Comparison of ENCODE assay signal across 1 cellular context in the genomic region with DNA sequence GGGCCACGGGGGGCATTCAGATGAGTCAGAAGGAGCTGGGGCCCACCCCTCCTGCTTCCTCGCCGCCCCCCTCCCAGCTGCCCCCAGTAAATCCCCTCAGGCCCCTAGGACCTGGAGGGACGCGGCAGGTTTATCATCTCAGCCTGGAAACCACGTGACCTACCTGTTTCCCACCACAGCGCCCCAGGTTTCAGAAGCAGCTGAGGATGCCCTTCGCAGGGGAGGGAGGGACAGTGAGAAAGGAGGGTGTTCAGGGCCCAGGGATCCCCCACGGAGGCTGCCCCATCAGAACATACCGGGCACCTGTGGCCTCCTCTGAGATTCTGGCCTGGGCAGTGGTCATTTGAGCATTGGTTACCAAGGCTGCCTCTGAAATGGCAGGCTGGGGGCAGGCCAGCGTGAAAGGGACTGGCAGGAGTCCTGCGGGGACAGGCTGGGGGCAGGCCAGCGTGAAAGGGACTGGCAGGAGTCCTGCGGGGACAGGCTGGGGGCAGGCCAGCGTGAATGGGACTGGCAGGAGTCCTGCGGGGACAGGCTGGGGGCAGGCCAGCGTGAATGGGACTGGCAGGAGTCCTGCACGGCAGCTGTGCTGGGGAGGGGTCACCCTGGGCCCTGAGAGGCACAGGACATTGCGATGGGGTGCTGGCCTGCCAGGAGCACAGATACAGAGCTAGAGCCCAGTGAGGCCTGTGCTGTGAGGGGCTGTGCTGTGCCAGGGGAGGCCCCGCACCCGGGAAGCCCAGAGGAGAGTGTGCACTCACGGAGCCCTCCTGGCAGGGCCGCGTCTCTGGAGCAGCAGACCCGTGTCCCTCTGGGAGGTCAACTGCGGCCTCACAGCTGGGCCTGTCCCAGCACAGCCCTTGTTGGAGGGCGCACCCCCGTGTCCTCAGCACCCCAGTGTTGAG.
TF ChIP-seq lines count a peak whose summit lies in the region.

No MANE protein-coding gene starts in this region.

TF ChIP-seq in HepG2, 621 proteins besides CTCF, POLR2A, EP300 and RAD21 (continues in another document):
- TF ChIP-seq SPEN (CRISPR knock-in tag; IDR thresholded peaks at IDR 0.05; ENCODE audit: low read depth) (no peak), KDM4B (CRISPR knock-in tag; IDR thresholded peaks at IDR 0.05) (no peak), ZBTB8A (CRISPR knock-in tag; IDR thresholded peaks at IDR 0.05; ENCODE audit: borderline replicate concordance, low read depth) (0 out of 2 replicates have a peak, but pooled peaks have one; percentile 31), ZNF329 (CRISPR knock-in tag; IDR thresholded peaks at IDR 0.05; ENCODE audit: low read depth) (no peak), ZNF598 (CRISPR knock-in tag; IDR thresholded peaks at IDR 0.05; ENCODE audit: borderline replicate concordance) (no peak), TCF7 (IDR thresholded peaks at IDR 0.05; ENCODE audit: low read depth) (no peak), RFX3 (CRISPR knock-in tag; IDR thresholded peaks at IDR 0.05) (no peak), CCAR2 (optimal IDR thresholded peaks at IDR 0.05; ENCODE audit: low read depth, low read length) (no peak), ZSCAN20 (CRISPR knock-in tag; IDR thresholded peaks at IDR 0.05; ENCODE audit: borderline replicate concordance) (no peak), ZSCAN21 (CRISPR knock-in tag; IDR thresholded peaks at IDR 0.05; ENCODE audit: borderline replicate concordance) (no peak), ZBTB38 (CRISPR knock-in tag; IDR thresholded peaks at IDR 0.05) (peak; percentile 24; the same call in 1 of the 2 replicates), AGO2 (optimal IDR thresholded peaks at IDR 0.05; ENCODE audit: low read depth, low read length) (peak; percentile 13), ZNF256 (CRISPR knock-in tag; conservative IDR thresholded peaks at IDR 0.05) (no peak), RFX1 (IDR thresholded peaks at IDR 0.05) (no peak), RBFOX2 (IDR thresholded peaks at IDR 0.05; ENCODE audit: low read depth, low read length) (peak; percentile 61), PHF21A (CRISPR knock-in tag; IDR thresholded peaks at IDR 0.05) (peak; percentile 27; the same call in 1 of the 2 replicates), ZEB1 (IDR thresholded peaks at IDR 0.05; ENCODE audit: insufficient replicate concordance, low read depth) (no peak), THYN1 (CRISPR knock-in tag; IDR thresholded peaks at IDR 0.05; ENCODE audit: borderline replicate concordance, low read depth) (no peak), SP140L (CRISPR knock-in tag; IDR thresholded peaks at IDR 0.05; ENCODE audit: borderline replicate concordance) (no peak), TOE1 (CRISPR knock-in tag; IDR thresholded peaks at IDR 0.05) (no peak), ZMYM4 (CRISPR knock-in tag; IDR thresholded peaks at IDR 0.05) (no peak), PHF8 (CRISPR knock-in tag; IDR thresholded peaks at IDR 0.05) (no peak), SMYD3 (CRISPR knock-in tag; IDR thresholded peaks at IDR 0.05) (no peak), NFKB2 (CRISPR knock-in tag; IDR thresholded peaks at IDR 0.05; ENCODE audit: borderline replicate concordance) (no peak), KDM5B (CRISPR knock-in tag; IDR thresholded peaks at IDR 0.05; ENCODE audit: borderline replicate concordance) (peak; percentile 51; the same call in 1 of the 2 replicates), NONO (IDR thresholded peaks at IDR 0.05) (no peak), NONO (CRISPR knock-in tag; conservative IDR thresholded peaks at IDR 0.05) (0 out of 2 replicates have a peak, but pooled peaks have one; percentile 29), DNMT1 (CRISPR knock-in tag; IDR thresholded peaks at IDR 0.05) (peak; percentile 55; the same call in 1 of the 2 replicates)
- TF ChIP-seq, protein P1, sequence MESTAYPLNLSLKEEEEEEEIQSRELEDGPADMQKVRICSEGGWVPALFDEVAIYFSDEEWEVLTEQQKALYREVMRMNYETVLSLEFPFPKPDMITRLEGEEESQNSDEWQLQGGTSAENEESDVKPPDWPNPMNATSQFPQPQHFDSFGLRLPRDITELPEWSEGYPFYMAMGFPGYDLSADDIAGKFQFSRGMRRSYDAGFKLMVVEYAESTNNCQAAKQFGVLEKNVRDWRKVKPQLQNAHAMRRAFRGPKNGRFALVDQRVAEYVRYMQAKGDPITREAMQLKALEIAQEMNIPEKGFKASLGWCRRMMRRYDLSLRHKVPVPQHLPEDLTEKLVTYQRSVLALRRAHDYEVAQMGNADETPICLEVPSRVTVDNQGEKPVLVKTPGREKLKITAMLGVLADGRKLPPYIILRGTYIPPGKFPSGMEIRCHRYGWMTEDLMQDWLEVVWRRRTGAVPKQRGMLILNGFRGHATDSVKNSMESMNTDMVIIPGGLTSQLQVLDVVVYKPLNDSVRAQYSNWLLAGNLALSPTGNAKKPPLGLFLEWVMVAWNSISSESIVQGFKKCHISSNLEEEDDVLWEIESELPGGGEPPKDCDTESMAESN (CRISPR knock-in tag; conservative IDR thresholded peaks at IDR 0.05), result 0 out of 2 replicates have a peak, but pooled peaks have one; percentile 46
- TF ChIP-seq, protein P2, sequence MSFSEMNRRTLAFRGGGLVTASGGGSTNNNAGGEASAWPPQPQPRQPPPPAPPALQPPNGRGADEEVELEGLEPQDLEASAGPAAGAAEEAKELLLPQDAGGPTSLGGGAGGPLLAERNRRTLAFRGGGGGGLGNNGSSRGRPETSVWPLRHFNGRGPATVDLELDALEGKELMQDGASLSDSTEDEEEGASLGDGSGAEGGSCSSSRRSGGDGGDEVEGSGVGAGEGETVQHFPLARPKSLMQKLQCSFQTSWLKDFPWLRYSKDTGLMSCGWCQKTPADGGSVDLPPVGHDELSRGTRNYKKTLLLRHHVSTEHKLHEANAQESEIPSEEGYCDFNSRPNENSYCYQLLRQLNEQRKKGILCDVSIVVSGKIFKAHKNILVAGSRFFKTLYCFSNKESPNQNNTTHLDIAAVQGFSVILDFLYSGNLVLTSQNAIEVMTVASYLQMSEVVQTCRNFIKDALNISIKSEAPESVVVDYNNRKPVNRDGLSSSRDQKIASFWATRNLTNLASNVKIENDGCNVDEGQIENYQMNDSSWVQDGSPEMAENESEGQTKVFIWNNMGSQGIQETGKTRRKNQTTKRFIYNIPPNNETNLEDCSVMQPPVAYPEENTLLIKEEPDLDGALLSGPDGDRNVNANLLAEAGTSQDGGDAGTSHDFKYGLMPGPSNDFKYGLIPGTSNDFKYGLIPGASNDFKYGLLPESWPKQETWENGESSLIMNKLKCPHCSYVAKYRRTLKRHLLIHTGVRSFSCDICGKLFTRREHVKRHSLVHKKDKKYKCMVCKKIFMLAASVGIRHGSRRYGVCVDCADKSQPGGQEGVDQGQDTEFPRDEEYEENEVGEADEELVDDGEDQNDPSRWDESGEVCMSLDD (CRISPR knock-in tag; IDR thresholded peaks at IDR 0.05; ENCODE audit: borderline replicate concordance), result no peak
- TF ChIP-seq, protein P3, sequence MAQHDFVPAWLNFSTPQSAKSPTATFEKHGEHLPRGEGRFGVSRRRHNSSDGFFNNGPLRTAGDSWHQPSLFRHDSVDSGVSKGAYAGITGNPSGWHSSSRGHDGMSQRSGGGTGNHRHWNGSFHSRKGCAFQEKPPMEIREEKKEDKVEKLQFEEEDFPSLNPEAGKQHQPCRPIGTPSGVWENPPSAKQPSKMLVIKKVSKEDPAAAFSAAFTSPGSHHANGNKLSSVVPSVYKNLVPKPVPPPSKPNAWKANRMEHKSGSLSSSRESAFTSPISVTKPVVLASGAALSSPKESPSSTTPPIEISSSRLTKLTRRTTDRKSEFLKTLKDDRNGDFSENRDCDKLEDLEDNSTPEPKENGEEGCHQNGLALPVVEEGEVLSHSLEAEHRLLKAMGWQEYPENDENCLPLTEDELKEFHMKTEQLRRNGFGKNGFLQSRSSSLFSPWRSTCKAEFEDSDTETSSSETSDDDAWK (CRISPR knock-in tag; IDR thresholded peaks at IDR 0.05), result no peak
- TF ChIP-seq, protein P4, sequence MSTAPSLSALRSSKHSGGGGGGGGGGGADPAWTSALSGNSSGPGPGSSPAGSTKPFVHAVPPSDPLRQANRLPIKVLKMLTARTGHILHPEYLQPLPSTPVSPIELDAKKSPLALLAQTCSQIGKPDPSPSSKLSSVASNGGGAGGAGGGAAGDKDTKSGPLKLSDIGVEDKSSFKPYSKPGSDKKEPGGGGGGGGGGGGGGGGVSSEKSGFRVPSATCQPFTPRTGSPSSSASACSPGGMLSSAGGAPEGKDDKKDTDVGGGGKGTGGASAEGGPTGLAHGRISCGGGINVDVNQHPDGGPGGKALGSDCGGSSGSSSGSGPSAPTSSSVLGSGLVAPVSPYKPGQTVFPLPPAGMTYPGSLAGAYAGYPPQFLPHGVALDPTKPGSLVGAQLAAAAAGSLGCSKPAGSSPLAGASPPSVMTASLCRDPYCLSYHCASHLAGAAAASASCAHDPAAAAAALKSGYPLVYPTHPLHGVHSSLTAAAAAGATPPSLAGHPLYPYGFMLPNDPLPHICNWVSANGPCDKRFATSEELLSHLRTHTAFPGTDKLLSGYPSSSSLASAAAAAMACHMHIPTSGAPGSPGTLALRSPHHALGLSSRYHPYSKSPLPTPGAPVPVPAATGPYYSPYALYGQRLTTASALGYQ (CRISPR knock-in tag; IDR thresholded peaks at IDR 0.05), result no peak
- TF ChIP-seq, protein P5, sequence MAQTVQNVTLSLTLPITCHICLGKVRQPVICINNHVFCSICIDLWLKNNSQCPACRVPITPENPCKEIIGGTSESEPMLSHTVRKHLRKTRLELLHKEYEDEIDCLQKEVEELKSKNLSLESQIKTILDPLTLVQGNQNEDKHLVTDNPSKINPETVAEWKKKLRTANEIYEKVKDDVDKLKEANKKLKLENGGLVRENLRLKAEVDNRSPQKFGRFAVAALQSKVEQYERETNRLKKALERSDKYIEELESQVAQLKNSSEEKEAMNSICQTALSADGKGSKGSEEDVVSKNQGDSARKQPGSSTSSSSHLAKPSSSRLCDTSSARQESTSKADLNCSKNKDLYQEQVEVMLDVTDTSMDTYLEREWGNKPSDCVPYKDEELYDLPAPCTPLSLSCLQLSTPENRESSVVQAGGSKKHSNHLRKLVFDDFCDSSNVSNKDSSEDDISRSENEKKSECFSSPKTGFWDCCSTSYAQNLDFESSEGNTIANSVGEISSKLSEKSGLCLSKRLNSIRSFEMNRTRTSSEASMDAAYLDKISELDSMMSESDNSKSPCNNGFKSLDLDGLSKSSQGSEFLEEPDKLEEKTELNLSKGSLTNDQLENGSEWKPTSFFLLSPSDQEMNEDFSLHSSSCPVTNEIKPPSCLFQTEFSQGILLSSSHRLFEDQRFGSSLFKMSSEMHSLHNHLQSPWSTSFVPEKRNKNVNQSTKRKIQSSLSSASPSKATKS (CRISPR knock-in tag; IDR thresholded peaks at IDR 0.05), result no peak
- TF ChIP-seq, protein P6, sequence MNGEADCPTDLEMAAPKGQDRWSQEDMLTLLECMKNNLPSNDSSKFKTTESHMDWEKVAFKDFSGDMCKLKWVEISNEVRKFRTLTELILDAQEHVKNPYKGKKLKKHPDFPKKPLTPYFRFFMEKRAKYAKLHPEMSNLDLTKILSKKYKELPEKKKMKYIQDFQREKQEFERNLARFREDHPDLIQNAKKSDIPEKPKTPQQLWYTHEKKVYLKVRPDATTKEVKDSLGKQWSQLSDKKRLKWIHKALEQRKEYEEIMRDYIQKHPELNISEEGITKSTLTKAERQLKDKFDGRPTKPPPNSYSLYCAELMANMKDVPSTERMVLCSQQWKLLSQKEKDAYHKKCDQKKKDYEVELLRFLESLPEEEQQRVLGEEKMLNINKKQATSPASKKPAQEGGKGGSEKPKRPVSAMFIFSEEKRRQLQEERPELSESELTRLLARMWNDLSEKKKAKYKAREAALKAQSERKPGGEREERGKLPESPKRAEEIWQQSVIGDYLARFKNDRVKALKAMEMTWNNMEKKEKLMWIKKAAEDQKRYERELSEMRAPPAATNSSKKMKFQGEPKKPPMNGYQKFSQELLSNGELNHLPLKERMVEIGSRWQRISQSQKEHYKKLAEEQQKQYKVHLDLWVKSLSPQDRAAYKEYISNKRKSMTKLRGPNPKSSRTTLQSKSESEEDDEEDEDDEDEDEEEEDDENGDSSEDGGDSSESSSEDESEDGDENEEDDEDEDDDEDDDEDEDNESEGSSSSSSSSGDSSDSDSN (CRISPR knock-in tag; IDR thresholded peaks at IDR 0.05), result peak; percentile 30; the same call in 1 of the 2 replicates
- TF ChIP-seq, protein P7, sequence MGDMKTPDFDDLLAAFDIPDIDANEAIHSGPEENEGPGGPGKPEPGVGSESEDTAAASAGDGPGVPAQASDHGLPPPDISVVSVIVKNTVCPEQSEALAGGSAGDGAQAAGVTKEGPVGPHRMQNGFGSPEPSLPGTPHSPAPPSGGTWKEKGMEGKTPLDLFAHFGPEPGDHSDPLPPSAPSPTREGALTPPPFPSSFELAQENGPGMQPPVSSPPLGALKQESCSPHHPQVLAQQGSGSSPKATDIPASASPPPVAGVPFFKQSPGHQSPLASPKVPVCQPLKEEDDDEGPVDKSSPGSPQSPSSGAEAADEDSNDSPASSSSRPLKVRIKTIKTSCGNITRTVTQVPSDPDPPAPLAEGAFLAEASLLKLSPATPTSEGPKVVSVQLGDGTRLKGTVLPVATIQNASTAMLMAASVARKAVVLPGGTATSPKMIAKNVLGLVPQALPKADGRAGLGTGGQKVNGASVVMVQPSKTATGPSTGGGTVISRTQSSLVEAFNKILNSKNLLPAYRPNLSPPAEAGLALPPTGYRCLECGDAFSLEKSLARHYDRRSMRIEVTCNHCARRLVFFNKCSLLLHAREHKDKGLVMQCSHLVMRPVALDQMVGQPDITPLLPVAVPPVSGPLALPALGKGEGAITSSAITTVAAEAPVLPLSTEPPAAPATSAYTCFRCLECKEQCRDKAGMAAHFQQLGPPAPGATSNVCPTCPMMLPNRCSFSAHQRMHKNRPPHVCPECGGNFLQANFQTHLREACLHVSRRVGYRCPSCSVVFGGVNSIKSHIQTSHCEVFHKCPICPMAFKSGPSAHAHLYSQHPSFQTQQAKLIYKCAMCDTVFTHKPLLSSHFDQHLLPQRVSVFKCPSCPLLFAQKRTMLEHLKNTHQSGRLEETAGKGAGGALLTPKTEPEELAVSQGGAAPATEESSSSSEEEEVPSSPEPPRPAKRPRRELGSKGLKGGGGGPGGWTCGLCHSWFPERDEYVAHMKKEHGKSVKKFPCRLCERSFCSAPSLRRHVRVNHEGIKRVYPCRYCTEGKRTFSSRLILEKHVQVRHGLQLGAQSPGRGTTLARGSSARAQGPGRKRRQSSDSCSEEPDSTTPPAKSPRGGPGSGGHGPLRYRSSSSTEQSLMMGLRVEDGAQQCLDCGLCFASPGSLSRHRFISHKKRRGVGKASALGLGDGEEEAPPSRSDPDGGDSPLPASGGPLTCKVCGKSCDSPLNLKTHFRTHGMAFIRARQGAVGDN (CRISPR knock-in tag; IDR thresholded peaks at IDR 0.05), result peak; percentile 5
- TF ChIP-seq, protein P8, sequence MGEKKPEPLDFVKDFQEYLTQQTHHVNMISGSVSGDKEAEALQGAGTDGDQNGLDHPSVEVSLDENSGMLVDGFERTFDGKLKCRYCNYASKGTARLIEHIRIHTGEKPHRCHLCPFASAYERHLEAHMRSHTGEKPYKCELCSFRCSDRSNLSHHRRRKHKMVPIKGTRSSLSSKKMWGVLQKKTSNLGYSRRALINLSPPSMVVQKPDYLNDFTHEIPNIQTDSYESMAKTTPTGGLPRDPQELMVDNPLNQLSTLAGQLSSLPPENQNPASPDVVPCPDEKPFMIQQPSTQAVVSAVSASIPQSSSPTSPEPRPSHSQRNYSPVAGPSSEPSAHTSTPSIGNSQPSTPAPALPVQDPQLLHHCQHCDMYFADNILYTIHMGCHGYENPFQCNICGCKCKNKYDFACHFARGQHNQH (CRISPR knock-in tag; IDR thresholded peaks at IDR 0.05), result no peak; the same call in 1 of the 2 replicates
- TF ChIP-seq, protein P9, sequence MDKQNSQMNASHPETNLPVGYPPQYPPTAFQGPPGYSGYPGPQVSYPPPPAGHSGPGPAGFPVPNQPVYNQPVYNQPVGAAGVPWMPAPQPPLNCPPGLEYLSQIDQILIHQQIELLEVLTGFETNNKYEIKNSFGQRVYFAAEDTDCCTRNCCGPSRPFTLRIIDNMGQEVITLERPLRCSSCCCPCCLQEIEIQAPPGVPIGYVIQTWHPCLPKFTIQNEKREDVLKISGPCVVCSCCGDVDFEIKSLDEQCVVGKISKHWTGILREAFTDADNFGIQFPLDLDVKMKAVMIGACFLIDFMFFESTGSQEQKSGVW (CRISPR knock-in tag; IDR thresholded peaks at IDR 0.05; ENCODE audit: borderline replicate concordance), result no peak
